Comparison of ENCODE assay signal across 17 cellular contexts in genomic region chr6:17179246-17180073, GRCh38.
DNase-seq lines count a peak whose midpoint lies in the region; ATAC-seq and TF ChIP-seq lines count a peak whose summit lies in the region.
"Had no signal": no experiment of that assay in that cellular context is flagged by ENCODE, and none has a peak within 500 bp of the region (broad histone marks: within the 10 kb centered on the region; RNA-seq: fewer than 3 reads in every experiment).

No MANE protein-coding gene starts in this region.

- no peak overlapping the region for H3K14ac ChIP-seq in IMR-90 (replicated peaks; ENCODE audit: low read depth, low read length)

- peaks cover 0 to 34% (median 2%) of the 10 kb centered on the region in 5 experiments for H3K9me3 Mint-ChIP-seq in brain

- H3K4me1 ChIP-seq in IMR-90 (ENCODE audit: control insufficient read depth, insufficient read depth, low read length), result no peaks in the 10 kb centered on the region
- H3K4me1 ChIP-seq in adrenal gland (replicated peaks in 1 of 2), result no peaks in the 10 kb centered on the region

- H3K56ac ChIP-seq in IMR-90 (ENCODE audit: extremely low read depth, insufficient read depth, low read length), result no peak overlapping the region

- H3K27ac ChIP-seq in IMR-90 (ENCODE audit: insufficient read depth, low read length) (no peak overlapping the region), adrenal gland (no peak overlapping the region)
- H3K27ac ChIP-seq: C4-2B had no signal

- ATAC-seq in IMR-90 (ENCODE audit: low read depth) (peak; percentile 70), HG03135 (IDR thresholded peaks at IDR 0.05; ENCODE audit: unreplicated experiment) (no peak), GM18868 (IDR thresholded peaks at IDR 0.05; ENCODE audit: unreplicated experiment) (no peak)
- ATAC-seq: left ventricle myocardium superior; sciatic nerve; stimulated activated memory B cell treated with anti-CD40 and anti-IgM and Interleukin-4, amounts not matched to agents 10 μg/mL and 1 μg/mL and 100 μg/mL, for 72 hours had no signal

- H3K4me2 ChIP-seq in IMR-90 (ENCODE audit: low read depth, low read length), result no peak overlapping the region

- H3K18ac ChIP-seq in IMR-90 (ENCODE audit: low read depth, low read length), result no peak overlapping the region

- intact Hi-C loops in IMR-90 (cut with micrococcal nuclease) (no loop called here), adrenal gland (cut with DNase I) (no loop called here)

- H4K91ac ChIP-seq in IMR-90 (ENCODE audit: insufficient read depth, low read depth, low read length), result no peak overlapping the region

- DNase-seq in DMS 273 treated with DMSO at 0.1 percent for 48 hours (lab: John Stamatoyannopoulos, UW) (peak; percentile 78), IMR-90 (peak; percentile 68), kidney tubule cell (ENCODE audit: low spot score) (peak; percentile 67), H7 (no peak), adrenal gland (no peak)
- DNase-seq: activated naive CD4-positive, alpha-beta T cell; DND-41; Karpas-422; left ventricle myocardium superior; NCI-H1930 had no signal

- no peaks in the 10 kb centered on the region for H3K9me1 ChIP-seq in IMR-90 (ENCODE audit: insufficient read depth, low read length)

- in situ Hi-C loops in IMR-90 (cut with MboI; ENCODE audit: low sequenced_read_pairs), result no loop called here

- H2BK20ac ChIP-seq in IMR-90 (ENCODE audit: low read depth, low read length), result no peak overlapping the region

- no peaks in the 10 kb centered on the region for H3K36me3 Mint-ChIP-seq in brain
- H3K36me3 Mint-ChIP-seq: stimulated activated memory B cell treated with anti-CD40 and anti-IgM and Interleukin-4, amounts not matched to agents 10 μg/mL and 1 μg/mL and 100 μg/mL, for 72 hours had no signal

- no peak overlapping the region for H2BK15ac ChIP-seq in IMR-90 (ENCODE audit: low read depth, low read length)

- H2AK9ac ChIP-seq in IMR-90 (replicated peaks; ENCODE audit: low read depth, low read length, poor library complexity), result peak overlapping the region; percentile 82

- no peak overlapping the region for H2BK120ac ChIP-seq in IMR-90 (ENCODE audit: low read depth, low read length)

- peaks cover 26% of the 10 kb centered on the region for H3K4me1 Mint-ChIP-seq in brain
- H3K4me1 Mint-ChIP-seq: stimulated activated memory B cell treated with anti-CD40 and anti-IgM and Interleukin-4, amounts not matched to agents 10 μg/mL and 1 μg/mL and 100 μg/mL, for 72 hours had no signal

- no TSS peak for BruUV-seq in IMR-90 (replicated peaks; lab: Mats Ljungman, UMichigan)

- TF ChIP-seq POLR2A in IMR-90 (IDR thresholded peaks at IDR 0.05; ENCODE audit: low read depth, low read length), result no peak
- no peak for TF ChIP-seq POLR2A in adrenal gland (IDR thresholded peaks at IDR 0.05)

- H4K8ac ChIP-seq in IMR-90 (ENCODE audit: low read depth in 2 of 2, low read length in 2 of 2), result no peak overlapping the region

- H3K36me3 ChIP-seq in IMR-90 (ENCODE audit: control insufficient read depth, insufficient read depth, low read length), result no peaks in the 10 kb centered on the region
- no peaks in the 10 kb centered on the region for H3K36me3 ChIP-seq in H7 (replicated peaks; ENCODE audit: control insufficient read depth, insufficient read depth, low read length)
- no peaks in the 10 kb centered on the region for H3K36me3 ChIP-seq in adrenal gland (replicated peaks in 1 of 2)

- peak overlapping the region; percentile 53 for H2AFZ ChIP-seq in IMR-90 (replicated peaks; ENCODE audit: low read length, poor library complexity)

- 100% methylated on average over 2 of the region's 5 CpGs; no CpG with 5 or more reads in 1 of the 2 experiments for WGBS in IMR-90 (ENCODE audit: extremely low coverage in 2 of 2, insufficient read length in 1 of 2), 2 experiments
- 82 to 84% (median 83%) methylated on average over 5 of the region's 5 CpGs for WGBS in adrenal gland, 4 donors

- H3K9me3 ChIP-seq in IMR-90 (ENCODE audit: control insufficient read depth, insufficient read depth, low read length), result peaks cover 11% of the 10 kb centered on the region
- H3K9me3 ChIP-seq in adrenal gland (replicated peaks in 1 of 3), result no peaks in the 10 kb centered on the region

- H3K27me3 Mint-ChIP-seq in brain, result no peaks in the 10 kb centered on the region

- H3K27me3 ChIP-seq in IMR-90 (ENCODE audit: control insufficient read depth, insufficient read depth, low read length), result peaks cover 2% of the 10 kb centered on the region
- H3K27me3 ChIP-seq in H7 (ENCODE audit: control insufficient read depth, insufficient read depth, low read length), result no peaks in the 10 kb centered on the region; the same call in 1 of the 2 replicates
- H3K27me3 ChIP-seq in adrenal gland, result no peaks in the 10 kb centered on the region

- no peak overlapping the region for H3K4ac ChIP-seq in IMR-90 (ENCODE audit: low read depth, low read length)

- H3K4me3 ChIP-seq in IMR-90 (ENCODE audit: insufficient read depth, low read depth, low read length) (no peak overlapping the region), H7 (ENCODE audit: insufficient read depth, low read depth, low read length) (no peak overlapping the region), adrenal gland (no peak overlapping the region)

- POLR2A ChIA-PET in IMR-90 (lab: Charles Lee; ENCODE audit: unreplicated experiment), result no interaction called here

- H3K4me3 Mint-ChIP-seq in brain, result peak overlapping the region in 1 of 5 experiments; percentile 52
- H3K4me3 Mint-ChIP-seq: nephron; stimulated activated memory B cell treated with anti-CD40 and anti-IgM and Interleukin-4, amounts not matched to agents 10 μg/mL and 1 μg/mL and 100 μg/mL, for 72 hours had no signal

- no peak overlapping the region for H2AK5ac ChIP-seq in IMR-90 (ENCODE audit: low read depth, low read length)

- no peak overlapping the region for H2BK5ac ChIP-seq in IMR-90 (ENCODE audit: low read depth, low read length, poor library complexity, severe bottlenecking)

- TF ChIP-seq CTCF in IMR-90 (conservative IDR thresholded peaks at IDR 0.05; ENCODE audit: low read depth, low read length), result no peak
- TF ChIP-seq CTCF in brain (conservative IDR thresholded peaks at IDR 0.05), result no peak
- no peak for TF ChIP-seq CTCF in adrenal gland (IDR thresholded peaks at IDR 0.05)

- CTCF ChIA-PET in IMR-90 (lab: Yijun Ruan, JAX), result no interaction called here

- no peak overlapping the region for H3K23ac ChIP-seq in IMR-90 (ENCODE audit: low read depth, low read length)

- TF ChIP-seq RAD21 in IMR-90 (IDR thresholded peaks at IDR 0.05; ENCODE audit: low read length), result no peak

- no peak overlapping the region for H4K5ac ChIP-seq in IMR-90 (ENCODE audit: low read depth, low read length)

- no peak overlapping the region for H3K9ac ChIP-seq in IMR-90 (ENCODE audit: low read depth, low read length)

- H3K27ac Mint-ChIP-seq in brain, result peak overlapping the region in 4 of 5 experiments; percentile 92 to 95 (median 92)
- H3K27ac Mint-ChIP-seq: nephron; stimulated activated memory B cell treated with anti-CD40 and anti-IgM and Interleukin-4, amounts not matched to agents 10 μg/mL and 1 μg/mL and 100 μg/mL, for 72 hours had no signal

- no peaks in the 10 kb centered on the region for H4K20me1 ChIP-seq in IMR-90 (ENCODE audit: insufficient read depth, low read length)

- dilution Hi-C loops in IMR-90 (cut with HindIII; ENCODE audit: low sequenced_read_pairs, unreplicated experiment), result no loop called here

- no peaks in the 10 kb centered on the region for H3K79me1 ChIP-seq in IMR-90 (ENCODE audit: low read depth in 1 of 2, low read length in 2 of 2)

TF ChIP-seq in IMR-90, 13 proteins besides CTCF, POLR2A, EP300 and RAD21:
- TF ChIP-seq SMC3 (IDR thresholded peaks at IDR 0.05; ENCODE audit: low read depth, low read length), result no peak
- no peak for TF ChIP-seq MXI1 (IDR thresholded peaks at IDR 0.05; ENCODE audit: borderline replicate concordance, low read depth, low read length)
- no peak for TF ChIP-seq USF2 (IDR thresholded peaks at IDR 0.05; ENCODE audit: low read depth, low read length)
- no peak for TF ChIP-seq CEBPB (IDR thresholded peaks at IDR 0.05; ENCODE audit: low read depth, low read length)
- no peak for TF ChIP-seq MAZ (IDR thresholded peaks at IDR 0.05; ENCODE audit: borderline replicate concordance, low read depth, low read length)
- TF ChIP-seq RFX5 (IDR thresholded peaks at IDR 0.05; ENCODE audit: low read depth, low read length), result no peak
- TF ChIP-seq RCOR1 (IDR thresholded peaks at IDR 0.05; ENCODE audit: insufficient replicate concordance, low read length), result no peak
- no peak for TF ChIP-seq CHD1 (IDR thresholded peaks at IDR 0.05; ENCODE audit: low read depth, low read length)
- no peak for TF ChIP-seq MAFK (IDR thresholded peaks at IDR 0.05; ENCODE audit: low read depth, low read length)
- TF ChIP-seq ELK1 (IDR thresholded peaks at IDR 0.05; ENCODE audit: borderline replicate concordance, low read depth, low read length), result no peak

Comparison
In these comparisons a context has a peak if more than half of its experiments do, and no peak if none do; other contexts are left out.
1. DNase-seq: peak in DMS 273 treated with DMSO at 0.1 percent for 48 hours (single experiment), IMR-90 (single experiment) and kidney tubule cell (single experiment); none in H7 (single experiment) and adrenal gland (0 of 7).